In genomic region chr7:5590596-5591546, GRCh38 we compare ENCODE assay signal across 1 cellular context.
A peak's percentile ranks its signal among the peaks of the same experiment; 100 is the strongest.
TF ChIP-seq lines count a peak whose summit lies in the region.

No MANE protein-coding gene starts in this region.

TF ChIP-seq in HepG2, 621 proteins besides CTCF, POLR2A, EP300 and RAD21 (continued from another document):
- TF ChIP-seq RNF219 (CRISPR knock-in tag; IDR thresholded peaks at IDR 0.05) (no peak), ZNF121 (CRISPR knock-in tag; IDR thresholded peaks at IDR 0.05) (peak; percentile 69), MXI1 (IDR thresholded peaks at IDR 0.05; ENCODE audit: borderline replicate concordance, low read depth, low read length) (no peak), GTF2F1 (IDR thresholded peaks at IDR 0.05; ENCODE audit: low read length) (no peak), ZNF776 (CRISPR knock-in tag; IDR thresholded peaks at IDR 0.05) (no peak), ZNF770 (CRISPR knock-in tag; IDR thresholded peaks at IDR 0.05) (peak; percentile 85), SAP130 (CRISPR knock-in tag; IDR thresholded peaks at IDR 0.05; ENCODE audit: low read depth) (0 out of 2 replicates have a peak, but pooled peaks have one; percentile 16), ZBTB8A (CRISPR knock-in tag; IDR thresholded peaks at IDR 0.05; ENCODE audit: borderline replicate concordance, low read depth) (no peak), CEBPG (CRISPR knock-in tag; IDR thresholded peaks at IDR 0.05) (0 out of 2 replicates have a peak, but pooled peaks have one; percentile 18), ZNF460 (CRISPR knock-in tag; IDR thresholded peaks at IDR 0.05; ENCODE audit: borderline replicate concordance) (0 out of 2 replicates have a peak, but pooled peaks have one; percentile 26), ARID5B (CRISPR knock-in tag; IDR thresholded peaks at IDR 0.05) (0 out of 2 replicates have a peak, but pooled peaks have one; percentile 10)
TF ChIP-seq in HepG2: peak in this region for 7.
